In genomic region chr5:14415516-14416074, GRCh38 we compare ENCODE assay signal across 1 cellular context.
TF ChIP-seq lines count a peak whose summit lies in the region.

No MANE protein-coding gene starts in this region.

TF ChIP-seq in GM23338, 12 proteins besides CTCF, POLR2A, EP300 and RAD21 (continued from another document):
- TF ChIP-seq ZNF462 (CRISPR knock-in tag; IDR thresholded peaks at IDR 0.05) (no peak), POLR2AphosphoS5 (IDR thresholded peaks at IDR 0.05; ENCODE audit: low read depth) (no peak), CREB1 (CRISPR knock-in tag; IDR thresholded peaks at IDR 0.05; ENCODE audit: low read depth) (no peak), EZH2 (IDR thresholded peaks at IDR 0.05; ENCODE audit: low read depth, unreplicated experiment) (no peak), EZH2phosphoT487 (IDR thresholded peaks at IDR 0.05; ENCODE audit: unreplicated experiment) (no peak)
TF ChIP-seq in GM23338: peak in this region for 0.
